In genomic region chr12:75471928-75472865, GRCh38 we compare ENCODE assay signal across 13 cellular contexts. TPM values are rescaled to one million over a fixed set of nuclear protein-coding genes. Genes with fewer than 3 reads are reported as not detected.
DNase-seq lines count a peak whose midpoint lies in the region; ATAC-seq and TF ChIP-seq lines count a peak whose summit lies in the region.
"Had no signal": no experiment of that assay in that cellular context is flagged by ENCODE, and none has a peak within 500 bp of the region (broad histone marks: within the 10 kb centered on the region; RNA-seq: fewer than 3 reads in every experiment).

No MANE protein-coding gene starts in this region.

- H3K4me1 Mint-ChIP-seq in HFFc6 (ENCODE audit: low read depth), result 0 out of 2 replicates have a peak, but pooled peaks cover 5% of the 10 kb centered on the region

- H3K9me3 ChIP-seq in OCI-LY3 (ENCODE audit: insufficient read depth, low read length), result no peaks in the 10 kb centered on the region

- H3K9ac ChIP-seq in OCI-LY3 (ENCODE audit: low read length) (peak overlapping the region; percentile 37; the same call in 1 of the 2 replicates), mesendoderm (ENCODE audit: low read length) (no peak overlapping the region)

- H3K18ac ChIP-seq in mesendoderm (ENCODE audit: low read length), result no peak overlapping the region

- H2BK15ac ChIP-seq in mesendoderm (replicated peaks; ENCODE audit: low read depth), result no peak overlapping the region

- no peaks in the 10 kb centered on the region for H3K27me3 ChIP-seq in OCI-LY3 (ENCODE audit: low read depth, low read length)
- no peaks in the 10 kb centered on the region for H3K27me3 ChIP-seq in mesendoderm (ENCODE audit: insufficient read depth, low read length, poor library complexity)

- H3K23ac ChIP-seq in mesendoderm (ENCODE audit: low read length), result no peak overlapping the region

- no peaks in the 10 kb centered on the region for H3K27me3 Mint-ChIP-seq in HFFc6 (ENCODE audit: insufficient read depth)

- DNase-seq in mesendoderm (peak; percentile 29), activated T-cell treated with anti-CD3 and anti-CD28 coated beads for 4 hours (no peak), HFFc6 (no peak), DMS153 (lab: John Stamatoyannopoulos, UW) (no peak)
- DNase-seq: activated CD4-positive, alpha-beta T cell treated with anti-CD3 and anti-CD28 coated beads, Interleukin-2, amount 10 ng/mL, durations not matched to agents 7 days and 5 days; COR-L47; occipital lobe had no signal

- peak overlapping the region; percentile 56 for H3K27ac ChIP-seq in OCI-LY3 (ENCODE audit: low read length)
- H3K27ac ChIP-seq in mesendoderm (ENCODE audit: low read depth, low read length), result no peak overlapping the region

- H3K56ac ChIP-seq in mesendoderm (ENCODE audit: low read length), result no peak overlapping the region

- no peaks in the 10 kb centered on the region for H3K9me3 Mint-ChIP-seq in HFFc6

- H4K20me1 ChIP-seq in OCI-LY3 (ENCODE audit: insufficient read depth, low read length), result no peaks in the 10 kb centered on the region

- H3K4me3 ChIP-seq in OCI-LY3 (ENCODE audit: low read length), result no peak overlapping the region
- no peak overlapping the region for H3K4me3 ChIP-seq in mesendoderm (ENCODE audit: low read length)

- H3K79me1 ChIP-seq in mesendoderm (ENCODE audit: low read length), result no peaks in the 10 kb centered on the region

- no peak overlapping the region for H2BK120ac ChIP-seq in mesendoderm (ENCODE audit: low read depth, low read length)

- no peak overlapping the region for H2AK5ac ChIP-seq in mesendoderm (ENCODE audit: low read length)

- no peak overlapping the region for H2BK5ac ChIP-seq in mesendoderm (ENCODE audit: low read length)

- no peak overlapping the region for H3K27ac Mint-ChIP-seq in HFFc6
- H3K27ac Mint-ChIP-seq: activated CD4-positive, alpha-beta T cell treated with anti-CD3 and anti-CD28 coated beads, Interleukin-2, amount 10 ng/mL, durations not matched to agents 7 days and 5 days had no signal

- peak overlapping the region; percentile 95 for H2AFZ ChIP-seq in OCI-LY3 (ENCODE audit: low read depth, low read length)

- peak overlapping the region; percentile 54 for H3K4me2 ChIP-seq in OCI-LY3 (ENCODE audit: low read length)
- no peak overlapping the region for H3K4me2 ChIP-seq in mesendoderm (ENCODE audit: low read length)

- TF ChIP-seq CTCF in OCI-LY3 (IDR thresholded peaks at IDR 0.05; ENCODE audit: low read depth, low read length), result no peak
- no peak for TF ChIP-seq CTCF in HFFc6 (IDR thresholded peaks at IDR 0.05)

- H3K36me3 Mint-ChIP-seq in HFFc6 (ENCODE audit: low read depth), result no peaks in the 10 kb centered on the region

- H4K8ac ChIP-seq in mesendoderm (ENCODE audit: low read depth, low read length), result no peak overlapping the region

- H3K4me1 ChIP-seq in OCI-LY3 (ENCODE audit: low read length), result peaks cover 12% of the 10 kb centered on the region
- H3K4me1 ChIP-seq in mesendoderm (ENCODE audit: control insufficient read depth, low read depth, low read length), result no peaks in the 10 kb centered on the region

- H3K4me3 Mint-ChIP-seq in HFFc6, result no peak overlapping the region
- H3K4me3 Mint-ChIP-seq: activated CD4-positive, alpha-beta T cell treated with anti-CD3 and anti-CD28 coated beads, Interleukin-2, amount 10 ng/mL, durations not matched to agents 7 days and 5 days had no signal

- ATAC-seq in GM18858 (IDR thresholded peaks at IDR 0.05; ENCODE audit: unreplicated experiment), result peak; percentile 76
- peak; percentile 87 for ATAC-seq in HG03103 (IDR thresholded peaks at IDR 0.05; ENCODE audit: low read depth, unreplicated experiment)
- ATAC-seq in GM18498 (IDR thresholded peaks at IDR 0.05; ENCODE audit: unreplicated experiment), result no peak
- ATAC-seq: HCT116, Right ventricle myocardium inferior had no signal

- no peaks in the 10 kb centered on the region for H3K36me3 ChIP-seq in OCI-LY3 (replicated peaks; ENCODE audit: low read depth, low read length)
- no peaks in the 10 kb centered on the region for H3K36me3 ChIP-seq in mesendoderm (ENCODE audit: control insufficient read depth, insufficient read depth, low read length)

- no peak overlapping the region for H3K4ac ChIP-seq in mesendoderm (ENCODE audit: low read depth, low read length)

- WGBS in mesendoderm (ENCODE audit: extremely low coverage, insufficient coverage, low lambda C conversion rate), result no CpG with 5 or more reads among the region's 6 CpGs

- H3K79me2 ChIP-seq in OCI-LY3 (ENCODE audit: low read length) (no peaks in the 10 kb centered on the region), mesendoderm (ENCODE audit: control insufficient read depth, insufficient read depth, low read length) (no peaks in the 10 kb centered on the region)

- no peak overlapping the region for H4K5ac ChIP-seq in mesendoderm (ENCODE audit: low read length)

RNA-seq across cellular contexts. Expression of gene GLIPR1, which starts 8.4 kb away (rescaled TPM):
- 11.0 TPM for polyA plus RNA-seq in mesendoderm (2013, experiment 1 of 2)
- 11.9 TPM for polyA plus RNA-seq in mesendoderm (2013, experiment 2 of 2)
- 100 to 1,000 TPM; 190 to 339 (median 278) TPM for total RNA-seq in HFFc6 (2021; fragmentation: NEBNext Ultra II Directional; extraction: Animal tissue kit (Norgen Biotek cat#: 25700))

RNA-seq across cellular contexts. Expression of gene KRR1, which starts 39.2 kb away (rescaled TPM):
- polyA plus RNA-seq in mesendoderm (2013, experiment 1 of 2), result 126 TPM
- polyA plus RNA-seq in mesendoderm (2013, experiment 2 of 2), result 130 TPM
- total RNA-seq in HFFc6 (2021; fragmentation: NEBNext Ultra II Directional; extraction: Animal tissue kit (Norgen Biotek cat#: 25700)), result 10 to 100 TPM; 52.4 to 64.4 (median 61.8) TPM
